23 cellular contexts compared by ENCODE assay signal in the genomic region with DNA sequence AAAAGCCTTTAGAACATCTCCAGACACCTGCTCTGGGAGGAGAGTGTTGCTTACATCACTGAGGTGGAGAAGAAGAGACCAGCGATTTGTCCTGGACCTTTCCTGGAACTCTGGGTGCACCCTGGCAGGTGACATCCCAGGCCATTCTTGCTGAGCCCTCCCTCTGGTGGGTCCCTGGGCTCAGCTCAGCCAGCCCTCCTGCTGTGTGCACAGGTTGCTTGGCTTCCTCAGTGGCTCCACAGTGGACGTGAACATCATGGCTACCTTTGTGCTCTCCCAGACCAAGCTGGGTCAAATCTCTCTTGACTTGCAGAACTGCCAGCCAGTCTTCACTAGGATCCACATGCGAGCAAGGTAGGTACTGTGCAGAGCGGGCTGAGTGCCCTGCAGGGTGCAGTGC. TPM values are rescaled to one million over a fixed set of nuclear protein-coding genes. Genes with fewer than 3 reads are reported as not detected.
DNase-seq lines count a peak whose midpoint lies in the region; ATAC-seq, FAIRE-seq and TF ChIP-seq lines count a peak whose summit lies in the region.
"Had no signal": no experiment of that assay in that cellular context is flagged by ENCODE, and none has a peak within 500 bp of the region (broad histone marks: within the 10 kb centered on the region; RNA-seq: fewer than 3 reads in every experiment).

No MANE protein-coding gene starts in this region.

- no peaks in the 10 kb centered on the region for H3K4me1 ChIP-seq in endodermal cell (ENCODE audit: control insufficient read depth, insufficient read depth, low read length)
- H3K4me1 ChIP-seq: BE2C had no signal

- no peak overlapping the region for H3K9ac ChIP-seq in endodermal cell (ENCODE audit: extremely low read depth, low read length, poor library complexity, severe bottlenecking)
- H3K9ac ChIP-seq: GM23248 had no signal

- DNase-seq in natural killer cell treated with Interleukin-12 subunit alpha and Interleukin-12 subunit beta and Interleukin-15 and Interleukin-18, amount 100 ng/mL, for 72 hours (ENCODE audit: low spot score), result no peak
- no peak for DNase-seq in natural killer cell
- peak; percentile 33 for DNase-seq in endodermal cell
- DNase-seq in progenitor cell of endocrine pancreas (ENCODE audit: low spot score, unreplicated experiment), result peak; percentile 7
- DNase-seq in glutamatergic neuron, result no peak
- no peak for DNase-seq in medulla oblongata (ENCODE audit: extremely low spot score)
- DNase-seq in RCC 7860 (ENCODE audit: low spot score), result no peak
- DNase-seq: ACHN; BE2C; C1 segment of cervical spinal cord; CD4-positive, CD25-positive, alpha-beta regulatory T cell; CD8-positive, alpha-beta memory T cell; COR-L47; DMS 273 treated with DMSO at 0.1 percent for 48 hours; DMS53; GM23248; HCEC 1CT had no signal

- no peaks in the 10 kb centered on the region for H3K36me3 Mint-ChIP-seq in natural killer cell treated with Interleukin-12 subunit alpha and Interleukin-12 subunit beta and Interleukin-15 and Interleukin-18, amount 100 ng/mL, for 72 hours
- H3K36me3 Mint-ChIP-seq in natural killer cell, result no peaks in the 10 kb centered on the region
- no peaks in the 10 kb centered on the region for H3K36me3 Mint-ChIP-seq in endodermal cell (ENCODE audit: low read depth)
- H3K36me3 Mint-ChIP-seq in progenitor cell of endocrine pancreas (ENCODE audit: insufficient read depth), result no peaks in the 10 kb centered on the region
- peaks cover 6% of the 10 kb centered on the region for H3K36me3 Mint-ChIP-seq in glutamatergic neuron (ENCODE audit: unreplicated experiment)
- H3K36me3 Mint-ChIP-seq: CD4-positive, CD25-positive, alpha-beta regulatory T cell; CD8-positive, alpha-beta memory T cell had no signal

- no peaks in the 10 kb centered on the region for H3K9me3 Mint-ChIP-seq in natural killer cell treated with Interleukin-12 subunit alpha and Interleukin-12 subunit beta and Interleukin-15 and Interleukin-18, amount 100 ng/mL, for 72 hours
- H3K9me3 Mint-ChIP-seq in natural killer cell (no peaks in the 10 kb centered on the region), endodermal cell (peaks cover 5% of the 10 kb centered on the region), progenitor cell of endocrine pancreas (ENCODE audit: low read depth) (peaks cover 3% of the 10 kb centered on the region), glutamatergic neuron (ENCODE audit: unreplicated experiment) (no peaks in the 10 kb centered on the region)

- H3K4me1 Mint-ChIP-seq in natural killer cell treated with Interleukin-12 subunit alpha and Interleukin-12 subunit beta and Interleukin-15 and Interleukin-18, amount 100 ng/mL, for 72 hours (ENCODE audit: low read depth in 2 of 2), result no peaks in the 10 kb centered on the region
- H3K4me1 Mint-ChIP-seq in natural killer cell (no peaks in the 10 kb centered on the region), endodermal cell (peaks cover 10% of the 10 kb centered on the region), progenitor cell of endocrine pancreas (ENCODE audit: low read depth) (peaks cover 14% of the 10 kb centered on the region), glutamatergic neuron (ENCODE audit: low read depth, unreplicated experiment) (no peaks in the 10 kb centered on the region)
- H3K4me1 Mint-ChIP-seq: CD4-positive, CD25-positive, alpha-beta regulatory T cell; CD8-positive, alpha-beta memory T cell had no signal

- no peaks in the 10 kb centered on the region for H3K9me3 ChIP-seq in endodermal cell (ENCODE audit: control insufficient read depth, low read length)
- H3K9me3 ChIP-seq: BE2C had no signal

- no peak for FAIRE-seq in RCC 7860 (lab: Jason Lieb, UNC)
- FAIRE-seq: A204.1, G401.6, GM12891, GM19239 had no signal

- no peak overlapping the region for H3K27ac Mint-ChIP-seq in natural killer cell treated with Interleukin-12 subunit alpha and Interleukin-12 subunit beta and Interleukin-15 and Interleukin-18, amount 100 ng/mL, for 72 hours
- H3K27ac Mint-ChIP-seq in natural killer cell, result no peak overlapping the region
- no peak overlapping the region for H3K27ac Mint-ChIP-seq in endodermal cell
- H3K27ac Mint-ChIP-seq in progenitor cell of endocrine pancreas, result no peak overlapping the region
- H3K27ac Mint-ChIP-seq in glutamatergic neuron (ENCODE audit: unreplicated experiment), result no peak overlapping the region
- H3K27ac Mint-ChIP-seq: CD8-positive, alpha-beta memory T cell had no signal

- ATAC-seq in natural killer cell treated with Interleukin-12 subunit alpha and Interleukin-12 subunit beta and Interleukin-15 and Interleukin-18, amount 100 ng/mL, for 72 hours, result peak; percentile 9 to 28
- ATAC-seq in natural killer cell, result no peak

- TF ChIP-seq CTCF in natural killer cell (IDR thresholded peaks at IDR 0.05) (no peak), endodermal cell (conservative IDR thresholded peaks at IDR 0.05) (no peak), progenitor cell of endocrine pancreas (IDR thresholded peaks at IDR 0.05; ENCODE audit: unreplicated experiment) (no peak), glutamatergic neuron (IDR thresholded peaks at IDR 0.05; ENCODE audit: partially characterized antibody, unreplicated experiment) (no peak)

- H3K4me3 Mint-ChIP-seq in natural killer cell treated with Interleukin-12 subunit alpha and Interleukin-12 subunit beta and Interleukin-15 and Interleukin-18, amount 100 ng/mL, for 72 hours, result no peak overlapping the region
- H3K4me3 Mint-ChIP-seq in natural killer cell (no peak overlapping the region), endodermal cell (no peak overlapping the region), progenitor cell of endocrine pancreas (ENCODE audit: low read depth) (no peak overlapping the region), glutamatergic neuron (ENCODE audit: unreplicated experiment) (no peak overlapping the region)
- H3K4me3 Mint-ChIP-seq: CD4-positive, CD25-positive, alpha-beta regulatory T cell; CD8-positive, alpha-beta memory T cell had no signal

- H3K27me3 Mint-ChIP-seq in natural killer cell treated with Interleukin-12 subunit alpha and Interleukin-12 subunit beta and Interleukin-15 and Interleukin-18, amount 100 ng/mL, for 72 hours, result peaks cover 29 to 50% of the 10 kb centered on the region in 2 donors
- H3K27me3 Mint-ChIP-seq in natural killer cell (ENCODE audit: low read depth in 2 of 2) (peaks cover 16 to 51% of the 10 kb centered on the region in 2 donors), endodermal cell (ENCODE audit: insufficient read depth) (peaks cover 28% of the 10 kb centered on the region), progenitor cell of endocrine pancreas (peaks cover 38% of the 10 kb centered on the region), glutamatergic neuron (ENCODE audit: unreplicated experiment) (peaks cover 2% of the 10 kb centered on the region)

- H3K27ac ChIP-seq in endodermal cell (ENCODE audit: low read depth, low read length), result no peak overlapping the region
- H3K27ac ChIP-seq: GM23248 had no signal

- WGBS in endodermal cell (ENCODE audit: insufficient coverage in 1 of 2, insufficient read length in 1 of 2), 2 experiments, result 80 to 86% methylated on average over 4 of the region's 4 CpGs

- intact Hi-C loops in natural killer cell (cut with micrococcal nuclease), result no loop called here

- no peaks in the 10 kb centered on the region for H3K36me3 ChIP-seq in endodermal cell (ENCODE audit: control insufficient read depth, insufficient read depth, low read length)
- H3K36me3 ChIP-seq: BE2C had no signal

- peaks cover 24% of the 10 kb centered on the region for H3K27me3 ChIP-seq in endodermal cell (ENCODE audit: control insufficient read depth, insufficient read depth, low read length, poor library complexity, severe bottlenecking)

- H3K4me3 ChIP-seq in endodermal cell (ENCODE audit: low read length), result no peak overlapping the region
- H3K4me3 ChIP-seq: GM23248 had no signal

RNA-seq across cellular contexts. Expression of a gene that starts 19.9 kb away (rescaled TPM):
- not detected for total RNA-seq in natural killer cell treated with Interleukin-12 subunit alpha and Interleukin-12 subunit beta and Interleukin-15 and Interleukin-18, amount 100 ng/mL, for 72 hours
- total RNA-seq in natural killer cell (not detected), endodermal cell (not detected), progenitor cell of endocrine pancreas (not detected in 2 replicates), glutamatergic neuron (ENCODE audit: unreplicated experiment) (not detected)
- polyA plus RNA-seq in endodermal cell (2013, experiment 1 of 2), result not detected
- not detected for polyA plus RNA-seq in endodermal cell (2013, experiment 2 of 2)
- total RNA-seq: CD4-positive, CD25-positive, alpha-beta regulatory T cell; CD8-positive, alpha-beta memory T cell; GM23248; H4; HT-29 had no signal
- polyA plus RNA-seq: CD4-positive, CD25-positive, alpha-beta regulatory T cell; CD8-positive, alpha-beta memory T cell; GM23248 had no signal

Comparison
In these comparisons a context has a peak if more than half of its experiments do, and no peak if none do; other contexts are left out.
1. ATAC-seq: peak in natural killer cell treated with Interleukin-12 subunit alpha and Interleukin-12 subunit beta and Interleukin-15 and Interleukin-18, amount 100 ng/mL, for 72 hours (2 of 2); none in natural killer cell (0 of 3).
2. DNase-seq: peak in endodermal cell (single experiment) and progenitor cell of endocrine pancreas (single experiment); none in natural killer cell treated with Interleukin-12 subunit alpha and Interleukin-12 subunit beta and Interleukin-15 and Interleukin-18, amount 100 ng/mL, for 72 hours (single experiment), natural killer cell (single experiment), glutamatergic neuron (single experiment), medulla oblongata (single experiment) and RCC 7860 (single experiment).